Comparison of ENCODE assay signal across 29 cellular contexts in the genomic region with DNA sequence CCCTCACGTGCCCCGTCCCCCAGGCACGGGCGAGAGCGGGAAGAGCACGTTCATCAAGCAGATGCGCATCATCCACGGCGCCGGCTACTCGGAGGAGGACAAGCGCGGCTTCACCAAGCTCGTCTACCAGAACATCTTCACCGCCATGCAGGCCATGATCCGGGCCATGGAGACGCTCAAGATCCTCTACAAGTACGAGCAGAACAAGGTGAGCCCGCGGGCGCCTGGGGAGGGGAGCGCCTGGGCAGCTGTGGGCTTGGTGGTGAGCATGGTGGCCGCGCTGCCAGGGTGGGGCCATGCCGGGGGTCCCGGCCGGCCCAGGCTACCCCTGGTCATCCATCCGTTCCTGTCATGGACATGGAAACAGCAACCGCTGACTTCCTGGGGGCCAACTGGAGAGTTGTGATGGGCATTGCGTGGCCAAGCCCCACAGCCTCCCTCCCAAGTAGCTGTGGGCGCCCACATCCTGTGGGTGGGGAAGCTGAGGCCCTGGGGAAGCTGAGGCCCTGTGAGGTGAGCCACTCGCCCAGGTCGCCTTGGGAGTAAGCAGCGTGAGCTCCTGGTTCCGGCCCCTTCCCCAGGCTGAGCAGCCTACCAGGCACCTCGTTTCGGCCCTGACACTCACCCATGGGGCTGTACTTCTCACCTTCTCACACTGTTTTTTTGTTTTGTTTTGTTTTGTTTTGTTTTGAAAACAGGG.
"Had no signal": no experiment of that assay in that cellular context is flagged by ENCODE, and none has a peak within 500 bp of the region (broad histone marks: within the 10 kb centered on the region; RNA-seq: fewer than 3 reads in every experiment).

No MANE protein-coding gene starts in this region.

- H3K4me3 ChIP-seq: esophagus squamous epithelium, heart right ventricle, lung, neural progenitor cell, pancreas, right lobe of liver, smooth muscle cell, stomach, thyroid gland had no signal

- ATAC-seq: effector memory CD8-positive, alpha-beta T cell; heart right ventricle; naive thymus-derived CD4-positive, alpha-beta T cell; pancreas; right lobe of liver had no signal

- H3K4me2 ChIP-seq: neural progenitor cell, smooth muscle cell had no signal

- H3K36me3 Mint-ChIP-seq: immature natural killer cell, memory B cell, neural progenitor cell had no signal

- H3K4me3 Mint-ChIP-seq: effector memory CD8-positive, alpha-beta T cell; memory B cell; naive thymus-derived CD4-positive, alpha-beta T cell; nephron; neural progenitor cell; type B pancreatic cell had no signal

- H3K36me3 ChIP-seq: neural progenitor cell, pancreas had no signal

- H3K27ac ChIP-seq: esophagus squamous epithelium, heart right ventricle, neural progenitor cell, pancreas, right lobe of liver, stomach, thyroid gland had no signal

- H3K27ac Mint-ChIP-seq: effector memory CD8-positive, alpha-beta T cell; memory B cell; nephron; neural progenitor cell; type B pancreatic cell had no signal

- H3K27me3 ChIP-seq: esophagus squamous epithelium, heart right ventricle, neural progenitor cell, pancreas, right lobe of liver, stomach, thyroid gland had no signal

- H3K4me1 ChIP-seq: neural progenitor cell, pancreas, right lobe of liver had no signal

- H3K9ac ChIP-seq: neural progenitor cell had no signal

- H3K9me3 ChIP-seq: esophagus squamous epithelium, heart right ventricle, pancreas, right lobe of liver, stomach, thyroid gland had no signal

- H3K4me1 Mint-ChIP-seq: immature natural killer cell, nephron had no signal

- H3K27me3 Mint-ChIP-seq: memory B cell; naive thymus-derived CD4-positive, alpha-beta T cell; type B pancreatic cell had no signal

- DNase-seq: cortex of kidney; effector memory CD8-positive, alpha-beta T cell; erythroblast; esophagus squamous epithelium; foreskin melanocyte; glutamatergic neuron; heart right ventricle; hypothalamus; immature natural killer cell; islet precursor cell; midbrain; naive thymus-derived CD4-positive, alpha-beta T cell; nucleus accumbens; retina; stimulated activated CD4-positive, alpha-beta T cell treated with anti-CD3 and anti-CD28 coated beads, Interleukin-12 subunit alpha, Interleukin-12 subunit beta, amount 100 ng/mL, for 4 hours; stimulated activated CD4-positive, alpha-beta T cell treated with anti-CD3 and anti-CD28 coated beads, Interleukin-1b, Interleukin-23, amount 100 ng/mL, for 48 hours; stimulated activated CD4-positive, alpha-beta T cell treated with anti-CD3 and anti-CD28 coated beads, Interleukin-4, amount 100 ng/mL, for 1 hour; stimulated activated CD8-positive, alpha-beta memory T cell treated with anti-CD3 and anti-CD28 coated beads, Interleukin-4, amount 100 ng/mL, for 48 hours; stimulated activated naive CD4-positive, alpha-beta T cell treated with Interleukin-2 at 50 U/mL for 16 hours; stomach; thyroid gland had no signal

- H2AFZ ChIP-seq: neural progenitor cell had no signal

- H3K9me3 Mint-ChIP-seq: effector memory CD8-positive, alpha-beta T cell; immature natural killer cell; memory B cell; naive thymus-derived CD4-positive, alpha-beta T cell; nephron; neural progenitor cell; type B pancreatic cell had no signal
